In the genomic region with DNA sequence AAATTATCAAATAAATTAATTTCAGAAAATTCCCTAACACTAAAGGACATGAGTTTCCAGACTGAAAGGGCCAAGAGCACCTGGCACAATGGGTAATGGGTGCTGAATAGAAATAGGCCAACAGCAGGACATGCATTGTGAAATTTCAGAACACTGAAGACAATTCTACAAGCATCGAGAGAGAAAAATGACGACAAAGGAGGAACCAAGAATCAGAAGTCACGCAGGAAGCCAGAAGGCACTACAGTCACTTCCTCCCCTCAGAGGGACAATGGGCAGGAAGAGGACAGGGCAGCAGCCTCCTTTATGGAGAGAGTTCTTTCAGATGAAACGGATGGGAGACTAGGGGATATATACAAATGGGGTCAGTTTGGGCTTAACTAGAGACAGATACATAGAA, we compare ENCODE assay signal across 8 cellular contexts. TPM values are rescaled to one million over a fixed set of nuclear protein-coding genes. Genes with fewer than 3 reads are reported as not detected.
DNase-seq lines count a peak whose midpoint lies in the region; ATAC-seq and TF ChIP-seq lines count a peak whose summit lies in the region.
"Had no signal": no experiment of that assay in that cellular context is flagged by ENCODE, and none has a peak within 500 bp of the region (broad histone marks: within the 10 kb centered on the region; RNA-seq: fewer than 3 reads in every experiment).

No MANE protein-coding gene starts in this region.

- TF ChIP-seq POLR2A in Peyer's patch (IDR thresholded peaks at IDR 0.05) = no peak

- H3K36me3 ChIP-seq in Peyer's patch = no peaks in the 10 kb centered on the region

- H3K9me3 ChIP-seq in Peyer's patch = no peaks in the 10 kb centered on the region

- no peak overlapping the region for H3K4me3 ChIP-seq in Peyer's patch

- H3K27me3 Mint-ChIP-seq in stimulated activated memory B cell treated with anti-CD40 and anti-IgM and Interleukin-4, amounts not matched to agents 10 μg/mL and 1 μg/mL and 100 μg/mL, for 72 hours = no peaks in the 10 kb centered on the region

- H3K4me3 Mint-ChIP-seq in stimulated activated memory B cell treated with anti-CD40 and anti-IgM and Interleukin-4, amounts not matched to agents 10 μg/mL and 1 μg/mL and 100 μg/mL, for 72 hours = no peak overlapping the region
- H3K4me3 Mint-ChIP-seq: nephron had no signal

- peak overlapping the region in 2 of 4 donors; percentile 31 to 36 for H3K27ac ChIP-seq in Peyer's patch

- H3K4me1 Mint-ChIP-seq in stimulated activated memory B cell treated with anti-CD40 and anti-IgM and Interleukin-4, amounts not matched to agents 10 μg/mL and 1 μg/mL and 100 μg/mL, for 72 hours = peaks cover 38% of the 10 kb centered on the region
- H3K4me1 Mint-ChIP-seq: nephron had no signal

- H3K27ac Mint-ChIP-seq in stimulated activated memory B cell treated with anti-CD40 and anti-IgM and Interleukin-4, amounts not matched to agents 10 μg/mL and 1 μg/mL and 100 μg/mL, for 72 hours = peak overlapping the region; percentile 62
- H3K27ac Mint-ChIP-seq: nephron had no signal

- H3K4me1 ChIP-seq in Peyer's patch = peaks cover 0 to 9% (median 0%) of the 10 kb centered on the region in 4 donors

- H3K36me3 Mint-ChIP-seq in stimulated activated memory B cell treated with anti-CD40 and anti-IgM and Interleukin-4, amounts not matched to agents 10 μg/mL and 1 μg/mL and 100 μg/mL, for 72 hours = peaks cover 9% of the 10 kb centered on the region

- no peaks in the 10 kb centered on the region for H3K9me3 Mint-ChIP-seq in stimulated activated memory B cell treated with anti-CD40 and anti-IgM and Interleukin-4, amounts not matched to agents 10 μg/mL and 1 μg/mL and 100 μg/mL, for 72 hours
- H3K9me3 Mint-ChIP-seq: nephron had no signal

- TF ChIP-seq CTCF in Peyer's patch (IDR thresholded peaks at IDR 0.05) = no peak

- ATAC-seq in GM21360 (IDR thresholded peaks at IDR 0.05; ENCODE audit: unreplicated experiment) = peak; percentile 59
- peak; percentile 83 for ATAC-seq in stimulated activated memory B cell treated with anti-CD40 and anti-IgM and Interleukin-4, amounts not matched to agents 10 μg/mL and 1 μg/mL and 100 μg/mL, for 72 hours

- DNase-seq in Peyer's patch (peak in 2 of 3 donors; percentile 34 to 63), cardiac septum (ENCODE audit: low spot score) (peak; percentile 80), NCI-H2227 (lab: John Stamatoyannopoulos, UW; ENCODE audit: unreplicated experiment) (no peak), LoVo (ENCODE audit: low spot score) (no peak), NCI-H1048 (lab: John Stamatoyannopoulos, UW) (no peak)

- no peaks in the 10 kb centered on the region for H3K27me3 ChIP-seq in Peyer's patch

- intact Hi-C loops in cardiac septum (cut with DNase I) = no loop called here

RNA-seq across cellular contexts. Expression of gene TMEM230, which starts 22.7 kb away (rescaled TPM):
- total RNA-seq in Peyer's patch (10 to 100 TPM; 46.5 to 90.8 (median 62.9) TPM), cardiac septum (74.9 TPM)

RNA-seq across cellular contexts. Expression of gene PCNA, which starts 29.6 kb away (rescaled TPM):
- total RNA-seq in Peyer's patch (100 to 1,000 TPM in 1 of 4 donors, 10 to 100 TPM in 3; 23.3 to 103 (median 46.0) TPM), cardiac septum (16.7 TPM)

RNA-seq across cellular contexts. Expression of gene CDS2, which starts 36.6 kb away (rescaled TPM):
- total RNA-seq in Peyer's patch = 10 to 100 TPM; 18.2 to 24.6 (median 22.2) TPM
- 84.0 TPM for total RNA-seq in cardiac septum

Comparison
In these comparisons a context has a peak if more than half of its experiments do, and no peak if none do; other contexts are left out.
1. DNase-seq: peak in Peyer's patch (2 of 3) and cardiac septum (single experiment); none in NCI-H2227 (single experiment), LoVo (single experiment) and NCI-H1048 (single experiment).